Comparison of ENCODE assay signal across 17 cellular contexts in genomic region chr13:75825599-75825998, GRCh38.
"Had no signal": no experiment of that assay in that cellular context is flagged by ENCODE, and none has a peak within 500 bp of the region (broad histone marks: within the 10 kb centered on the region; RNA-seq: fewer than 3 reads in every experiment).

No MANE protein-coding gene starts in this region.

- FAIRE-seq: endothelial cell of umbilical vein, keratinocyte had no signal

- DNase-seq: activated CD4-positive, alpha-beta T cell treated with anti-CD3 and anti-CD28 coated beads for 48 hours; activated CD8-positive, alpha-beta memory T cell treated with anti-CD3 and anti-CD28 coated beads for 24 hours; activated naive CD4-positive, alpha-beta T cell treated with anti-CD3 and anti-CD28 coated beads, Interleukin-2, amount 10 ng/mL, durations not matched to agents 7 days and 5 days; activated T-cell treated with anti-CD3 and anti-CD28 coated beads for 4 hours; adrenal gland; colonic mucosa; foreskin keratinocyte; heart right ventricle; left lung; occipital lobe; right cardiac atrium had no signal

- H3K27me3 Mint-ChIP-seq: activated naive CD4-positive, alpha-beta T cell treated with anti-CD3 and anti-CD28 coated beads, Interleukin-2, amount 10 ng/mL, durations not matched to agents 7 days and 5 days; memory B cell; natural killer cell treated with Interleukin-12 subunit alpha and Interleukin-12 subunit beta and Interleukin-15 and Interleukin-18, amount 100 ng/mL, for 72 hours; progenitor cell of endocrine pancreas had no signal

- H3K27ac Mint-ChIP-seq: activated naive CD4-positive, alpha-beta T cell treated with anti-CD3 and anti-CD28 coated beads, Interleukin-2, amount 10 ng/mL, durations not matched to agents 7 days and 5 days; activated T-helper 2 cell treated with anti-CD3 and anti-CD28 coated beads, Interferon-gamma antibody, Interleukin-2, Interleukin-4, amounts not matched to agents 10 μg/mL and 5 μg/mL and 100 μg/mL, durations not matched to agents 14 hours and 24 hours and 36 hours; memory B cell; natural killer cell treated with Interleukin-12 subunit alpha and Interleukin-12 subunit beta and Interleukin-15 and Interleukin-18, amount 100 ng/mL, for 72 hours; progenitor cell of endocrine pancreas had no signal

- H3K36me3 Mint-ChIP-seq: natural killer cell treated with Interleukin-12 subunit alpha and Interleukin-12 subunit beta and Interleukin-15 and Interleukin-18, amount 100 ng/mL, for 72 hours had no signal

- H3K4me1 Mint-ChIP-seq: activated naive CD4-positive, alpha-beta T cell treated with anti-CD3 and anti-CD28 coated beads, Interleukin-2, amount 10 ng/mL, durations not matched to agents 7 days and 5 days had no signal

- H3K9me3 Mint-ChIP-seq: activated naive CD4-positive, alpha-beta T cell treated with anti-CD3 and anti-CD28 coated beads, Interleukin-2, amount 10 ng/mL, durations not matched to agents 7 days and 5 days; memory B cell had no signal

- ATAC-seq: foreskin keratinocyte; left lung; natural killer cell treated with Interleukin-12 subunit alpha and Interleukin-12 subunit beta and Interleukin-15 and Interleukin-18, amount 100 ng/mL, for 72 hours; right cardiac atrium had no signal

- H3K4me3 Mint-ChIP-seq: activated naive CD4-positive, alpha-beta T cell treated with anti-CD3 and anti-CD28 coated beads, Interleukin-2, amount 10 ng/mL, durations not matched to agents 7 days and 5 days; memory B cell; natural killer cell treated with Interleukin-12 subunit alpha and Interleukin-12 subunit beta and Interleukin-15 and Interleukin-18, amount 100 ng/mL, for 72 hours had no signal
